Comparison of ENCODE assay signal across 8 cellular contexts in genomic region chr10:72875250-72876055, GRCh38. TPM values are rescaled to one million over a fixed set of nuclear protein-coding genes. Genes with fewer than 3 reads are reported as not detected.
DNase-seq lines count a peak whose midpoint lies in the region; ATAC-seq, FAIRE-seq and TF ChIP-seq lines count a peak whose summit lies in the region.

No MANE protein-coding gene starts in this region.

- H3K27me3 ChIP-seq in left ventricle myocardium inferior (ENCODE audit: low read depth): no peaks in the 10 kb centered on the region
- H3K27me3 ChIP-seq in pancreas: no peaks in the 10 kb centered on the region

- DNase-seq in left ventricle myocardium inferior (no peak), left ventricle myocardium superior (no peak), NCI-H2227 (lab: John Stamatoyannopoulos, UW; ENCODE audit: unreplicated experiment) (peak; percentile 7), dermis microvascular lymphatic vessel endothelial cell (ENCODE audit: low read depth in 2 of 2) (peak; percentile 41 to 59), pancreas (no peak), putamen (ENCODE audit: low spot score) (no peak)

- no peaks in the 10 kb centered on the region for H3K4me1 ChIP-seq in left ventricle myocardium inferior
- no peaks in the 10 kb centered on the region for H3K4me1 ChIP-seq in pancreas

- H3K27ac ChIP-seq in left ventricle myocardium inferior (replicated peaks) (no peak overlapping the region), pancreas (no peak overlapping the region)

- intact Hi-C loops in left ventricle myocardium inferior (cut with micrococcal nuclease) (no loop called here), left ventricle myocardium superior (cut with micrococcal nuclease) (no loop called here), pancreas (cut with DNase I) (no loop called here)

- H3K9me3 ChIP-seq in left ventricle myocardium inferior (replicated peaks) (no peaks in the 10 kb centered on the region), pancreas (no peaks in the 10 kb centered on the region)

- ATAC-seq in left ventricle myocardium superior: no peak
- ATAC-seq in pancreas: peak in 3 of 4 donors; percentile 56 to 66 (median 62)
- no peak for ATAC-seq in HG02642 (IDR thresholded peaks at IDR 0.05; ENCODE audit: poor library complexity, unreplicated experiment)
- ATAC-seq in GM21529 (IDR thresholded peaks at IDR 0.05; ENCODE audit: unreplicated experiment): no peak

- H3K4me3 ChIP-seq in left ventricle myocardium inferior: no peak overlapping the region
- H3K4me3 ChIP-seq in pancreas: no peak overlapping the region

- peaks cover 31% of the 10 kb centered on the region for H3K36me3 ChIP-seq in left ventricle myocardium inferior
- H3K36me3 ChIP-seq in pancreas: no peaks in the 10 kb centered on the region

- 72 to 80% methylated on average over 3 of the region's 3 CpGs for WGBS in pancreas, 2 donors

- peak; percentile 32 for FAIRE-seq in pancreas (lab: Jason Lieb, UNC)

- TF ChIP-seq CTCF in left ventricle myocardium inferior (IDR thresholded peaks at IDR 0.05; ENCODE audit: borderline replicate concordance) (peak; percentile 56), pancreas (IDR thresholded peaks at IDR 0.05) (peak in 2 of 4 donors; percentile 7 to 31)

RNA-seq across cellular contexts. Expression of gene OIT3, which starts 18.1 kb away (rescaled TPM):
- total RNA-seq in left ventricle myocardium inferior: not detected
- not detected for total RNA-seq in left ventricle myocardium superior
- total RNA-seq in dermis microvascular lymphatic vessel endothelial cell: under 0.01 and 0.13 TPM in 2 replicates
- under 1 TPM in 1 of 6 donors, not detected in 5; 0.34 TPM for total RNA-seq in pancreas
- polyA plus RNA-seq in pancreas: under 1 TPM in 1 of 2 donors, not detected in 1; 0.05 TPM

Comparison
In these comparisons a context has a peak if more than half of its experiments do, and no peak if none do; other contexts are left out.
1. DNase-seq: peak in NCI-H2227 (single experiment) and dermis microvascular lymphatic vessel endothelial cell (2 of 2); none in left ventricle myocardium inferior (single experiment), left ventricle myocardium superior (single experiment), pancreas (0 of 6) and putamen (single experiment).
2. ATAC-seq: peak in pancreas (3 of 4); none in left ventricle myocardium superior (single experiment), HG02642 (single experiment) and GM21529 (single experiment).